13 cellular contexts compared by ENCODE assay signal in the genomic region with DNA sequence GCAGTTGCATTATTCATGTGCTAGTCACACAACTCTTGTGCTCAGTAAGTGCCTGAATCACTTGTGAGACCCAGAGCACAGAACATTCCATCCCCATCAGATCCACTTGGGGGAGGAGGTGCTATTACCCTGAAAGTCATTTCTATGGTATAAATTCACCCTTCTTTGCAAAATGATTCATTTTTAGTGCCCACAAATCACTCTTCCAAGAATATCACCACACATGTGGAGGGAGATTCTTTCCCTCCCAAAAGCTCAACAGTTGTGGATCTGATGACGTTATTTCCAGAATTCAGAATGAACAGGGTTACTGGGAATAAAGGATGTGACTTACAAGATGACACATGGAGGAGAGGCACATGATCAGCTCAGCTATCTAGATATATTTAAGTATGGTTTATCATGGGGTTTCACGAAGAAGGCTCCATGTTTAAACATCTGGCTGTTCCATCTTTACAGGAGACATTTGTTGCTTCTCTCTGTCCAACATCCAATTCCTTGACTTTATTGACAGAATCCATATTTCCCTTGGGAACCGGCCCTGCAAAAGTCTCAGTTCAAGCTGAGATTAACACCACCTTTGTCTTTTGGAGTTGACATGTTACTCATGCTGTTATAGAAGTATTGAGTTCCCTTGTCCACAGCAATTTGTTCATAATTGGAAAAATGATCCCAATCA.
A peak's percentile ranks its signal among the peaks of the same experiment; 100 is the strongest.
DNase-seq lines count a peak whose midpoint lies in the region; ATAC-seq, FAIRE-seq and TF ChIP-seq lines count a peak whose summit lies in the region.
"Had no signal": no experiment of that assay in that cellular context is flagged by ENCODE, and none has a peak within 500 bp of the region (broad histone marks: within the 10 kb centered on the region; RNA-seq: fewer than 3 reads in every experiment).

No MANE protein-coding gene starts in this region.

- ATAC-seq in activated naive CD8-positive, alpha-beta T cell treated with anti-CD3 and anti-CD28 coated beads, Interleukin-2, amount 50 U/mL, for 24 hours: peak; percentile 85
- no peak for ATAC-seq in GM21423 (IDR thresholded peaks at IDR 0.05; ENCODE audit: unreplicated experiment)

- H3K4me3 Mint-ChIP-seq in activated naive CD8-positive, alpha-beta T cell treated with anti-CD3 and anti-CD28 coated beads, Interleukin-2, amount 50 U/mL, for 24 hours: no peak overlapping the region
- H3K4me3 Mint-ChIP-seq: activated naive CD8-positive, alpha-beta T cell; immature natural killer cell; neural crest cell had no signal

- no peak for TF ChIP-seq CTCF in AG09309 (IDR thresholded peaks at IDR 0.05; ENCODE audit: control insufficient read depth, insufficient read depth, low read depth, low read length, missing control alignments)

- intact Hi-C loops in head of caudate nucleus (cut with DNase I): no loop called here

- FAIRE-seq in H54 (lab: Jason Lieb, UNC): peak; percentile 75

- no peaks in the 10 kb centered on the region for H3K36me3 Mint-ChIP-seq in activated naive CD8-positive, alpha-beta T cell treated with anti-CD3 and anti-CD28 coated beads, Interleukin-2, amount 50 U/mL, for 24 hours (ENCODE audit: low read depth)
- H3K36me3 Mint-ChIP-seq: activated naive CD8-positive, alpha-beta T cell; immature natural killer cell had no signal

- no peak overlapping the region for H3K4me3 ChIP-seq in AG09309 (ENCODE audit: control insufficient read depth, low read depth, low read length)

- H3K9me3 Mint-ChIP-seq in activated naive CD8-positive, alpha-beta T cell treated with anti-CD3 and anti-CD28 coated beads, Interleukin-2, amount 50 U/mL, for 24 hours: no peaks in the 10 kb centered on the region
- H3K9me3 Mint-ChIP-seq: neural crest cell had no signal

- peaks cover 16% of the 10 kb centered on the region for H3K4me1 Mint-ChIP-seq in activated naive CD8-positive, alpha-beta T cell treated with anti-CD3 and anti-CD28 coated beads, Interleukin-2, amount 50 U/mL, for 24 hours
- H3K4me1 Mint-ChIP-seq: immature natural killer cell, neural crest cell had no signal

- H3K27ac Mint-ChIP-seq in activated naive CD8-positive, alpha-beta T cell treated with anti-CD3 and anti-CD28 coated beads, Interleukin-2, amount 50 U/mL, for 24 hours: no peak overlapping the region
- H3K27ac Mint-ChIP-seq: activated naive CD8-positive, alpha-beta T cell; immature natural killer cell had no signal

- DNase-seq in AG09309 (ENCODE audit: low read depth) (peak; percentile 94), H54 (ENCODE audit: insufficient read length, low spot score) (peak; percentile 57), hepatic stellate cell (ENCODE audit: low spot score) (peak; percentile 9), head of caudate nucleus (no peak), activated gamma-delta T cell treated with Interleukin-2 at 50 U/mL for 16 hours (no peak), NCI-H2227 (lab: John Stamatoyannopoulos, UW; ENCODE audit: unreplicated experiment) (no peak)
- no peak for DNase-seq in activated naive CD8-positive, alpha-beta T cell treated with anti-CD3 and anti-CD28 coated beads, Interleukin-2, amount 50 U/mL, for 24 hours
- DNase-seq: DMS153, immature natural killer cell, NCI-H2171 had no signal

- H3K27me3 Mint-ChIP-seq in activated naive CD8-positive, alpha-beta T cell treated with anti-CD3 and anti-CD28 coated beads, Interleukin-2, amount 50 U/mL, for 24 hours: peaks cover 15% of the 10 kb centered on the region

- TF ChIP-seq POLR2A in H54 (IDR thresholded peaks at IDR 0.05; ENCODE audit: low read depth, low read length): no peak

Comparison
In these comparisons a context has a peak if more than half of its experiments do, and no peak if none do; other contexts are left out.
1. DNase-seq: peak in AG09309 (single experiment), H54 (single experiment) and hepatic stellate cell (single experiment); none in activated naive CD8-positive, alpha-beta T cell treated with anti-CD3 and anti-CD28 coated beads, Interleukin-2, amount 50 U/mL, for 24 hours (single experiment), head of caudate nucleus (0 of 42), activated gamma-delta T cell treated with Interleukin-2 at 50 U/mL for 16 hours (single experiment) and NCI-H2227 (single experiment).